In genomic region chr12:93054021-93054420, GRCh38 we compare ENCODE assay signal across 19 cellular contexts.
A peak's percentile ranks its signal among the peaks of the same experiment; 100 is the strongest.
DNase-seq lines count a peak whose midpoint lies in the region; ATAC-seq, FAIRE-seq and TF ChIP-seq lines count a peak whose summit lies in the region.
"Had no signal": no experiment of that assay in that cellular context is flagged by ENCODE, and none has a peak within 500 bp of the region (broad histone marks: within the 10 kb centered on the region; RNA-seq: fewer than 3 reads in every experiment).

No MANE protein-coding gene starts in this region.

- dilution Hi-C loops in endothelial cell of umbilical vein (cut with MboI; ENCODE audit: extremely low pct_ligation_motif_present, low sequenced_read_pairs) = no loop called here

- POLR2A ChIA-PET in endothelial cell of umbilical vein (lab: Charles Lee) = interaction anchor here (0.6 kb wide), 1 partner anchor 311 kb away, joined by 3 read pairs; no protein-coding TSS in a partner anchor

- TF ChIP-seq POLR2A in GM12892 (IDR thresholded peaks at IDR 0.05; ENCODE audit: low read depth, low read length) (no peak), endothelial cell of umbilical vein (IDR thresholded peaks at IDR 0.05; ENCODE audit: low read depth, low read length) (no peak)

- FAIRE-seq in GM12892 (lab: Jason Lieb, UNC) = peak; percentile 57
- no peak for FAIRE-seq in endothelial cell of umbilical vein (lab: Jason Lieb, UNC)
- peak; percentile 9 for FAIRE-seq in pancreas (lab: Jason Lieb, UNC)
- FAIRE-seq: GM12891, GM18507 had no signal

- TF ChIP-seq CTCF in endothelial cell of umbilical vein (IDR thresholded peaks at IDR 0.05; ENCODE audit: extremely low read depth in 1 of 2, insufficient read depth in 1 of 2, low read depth in 1 of 2, low read length in 2 of 2) (no peak), pancreas (IDR thresholded peaks at IDR 0.05) (no peak)

- peaks cover 22% of the 10 kb centered on the region for H3K4me1 ChIP-seq in endothelial cell of umbilical vein (ENCODE audit: control insufficient read depth, extremely low read depth, insufficient read depth, low read length)
- H3K4me1 ChIP-seq in pancreas = no peaks in the 10 kb centered on the region
- H3K4me1 ChIP-seq: BE2C, BLaER1 had no signal

- no peaks in the 10 kb centered on the region for H3K79me2 ChIP-seq in endothelial cell of umbilical vein (ENCODE audit: control insufficient read depth, insufficient read depth, low read length)

- no peaks in the 10 kb centered on the region for H3K27me3 ChIP-seq in endothelial cell of umbilical vein (ENCODE audit: control insufficient read depth in 2 of 2, insufficient read depth in 2 of 2, low read length in 2 of 2)
- H3K27me3 ChIP-seq in pancreas = no peaks in the 10 kb centered on the region
- H3K27me3 ChIP-seq: BE2C, BLaER1 had no signal

- BruUV-seq in endothelial cell of umbilical vein (replicated peaks; lab: Mats Ljungman, UMichigan) = no TSS peak

- no peak overlapping the region for H2AFZ ChIP-seq in endothelial cell of umbilical vein (ENCODE audit: low read depth, low read length)

- ATAC-seq in pancreas (no peak), HG02970 (IDR thresholded peaks at IDR 0.05; ENCODE audit: low FRiP score, unreplicated experiment) (no peak)

- H4K20me1 ChIP-seq in endothelial cell of umbilical vein (replicated peaks; ENCODE audit: control insufficient read depth, extremely low read depth, insufficient read depth, low read length) = no peaks in the 10 kb centered on the region
- H4K20me1 ChIP-seq: BLaER1 had no signal

- H3K36me3 ChIP-seq in endothelial cell of umbilical vein (ENCODE audit: control insufficient read depth in 2 of 2, extremely low read depth in 1 of 2, insufficient read depth in 2 of 2, low read length in 2 of 2) (no peaks in the 10 kb centered on the region), pancreas (no peaks in the 10 kb centered on the region)
- H3K36me3 ChIP-seq: BE2C, BLaER1 had no signal

- no peaks in the 10 kb centered on the region for H3K9me3 ChIP-seq in endothelial cell of umbilical vein (replicated peaks; ENCODE audit: control insufficient read depth, insufficient read depth, low read length)
- no peaks in the 10 kb centered on the region for H3K9me3 ChIP-seq in pancreas
- H3K9me3 ChIP-seq: BE2C, BLaER1 had no signal

- CTCF ChIA-PET in endothelial cell of umbilical vein (lab: Charles Lee) = no interaction called here

- DNase-seq in GM12892 (ENCODE audit: insufficient read length) (no peak), endothelial cell of umbilical vein (ENCODE audit: low read depth, low spot score) (peak; percentile 69), pancreas (no peak), NCI-H128 (lab: John Stamatoyannopoulos, UW; ENCODE audit: unreplicated experiment) (no peak), pons (ENCODE audit: low spot score) (no peak)
- DNase-seq: 8988T; ACHN; BE2C; C1 segment of cervical spinal cord; CD4-positive, alpha-beta memory T cell; CD4-positive, CD25-positive, alpha-beta regulatory T cell; CD8-positive, alpha-beta memory T cell; COR-L47; DMS79 treated with DMSO at 0.1 percent for 48 hours; GF-D8 had no signal

- no peak overlapping the region for H3K27ac ChIP-seq in endothelial cell of umbilical vein (ENCODE audit: insufficient read depth, low read depth, low read length)
- no peak overlapping the region for H3K27ac ChIP-seq in pancreas
- H3K27ac ChIP-seq: BLaER1 had no signal

- H3K9ac ChIP-seq in endothelial cell of umbilical vein (replicated peaks; ENCODE audit: extremely low read depth, insufficient read depth, low read length) = no peak overlapping the region
- H3K9ac ChIP-seq: BLaER1 had no signal

- no peaks in the 10 kb centered on the region for H3K9me1 ChIP-seq in endothelial cell of umbilical vein (replicated peaks; ENCODE audit: control insufficient read depth, extremely low read depth, insufficient read depth, low read length)

- intact Hi-C loops in endothelial cell of umbilical vein (cut with micrococcal nuclease) = no loop called here
- intact Hi-C loops in pancreas (cut with DNase I) = no loop called here

- H3K4me2 ChIP-seq in endothelial cell of umbilical vein (ENCODE audit: insufficient read depth, low read length) = peak overlapping the region; percentile 55
- H3K4me2 ChIP-seq: BLaER1 had no signal

- H3K4me3 ChIP-seq in endothelial cell of umbilical vein (replicated peaks in 1 of 3; ENCODE audit: insufficient read depth in 1 of 3, low read depth in 1 of 3, low read length in 3 of 3) = no peak overlapping the region
- H3K4me3 ChIP-seq in pancreas = no peak overlapping the region
- H3K4me3 ChIP-seq: BLaER1 had no signal

TF ChIP-seq in endothelial cell of umbilical vein, 7 proteins besides CTCF, POLR2A, EP300 and RAD21:
- TF ChIP-seq JUN (IDR thresholded peaks at IDR 0.05; ENCODE audit: borderline replicate concordance, insufficient read depth, insufficient read length, low read depth) = no peak
- TF ChIP-seq GATA2 (IDR thresholded peaks at IDR 0.05; ENCODE audit: insufficient read depth, insufficient read length, low read depth, low read length) = peak; percentile 82
TF ChIP-seq in endothelial cell of umbilical vein: peak in this region for 1.
